16 cellular contexts compared by ENCODE assay signal in genomic region chr9:133686642-133687575, GRCh38. TPM values are rescaled to one million over a fixed set of nuclear protein-coding genes. Genes with fewer than 3 reads are reported as not detected.
DNase-seq lines count a peak whose midpoint lies in the region; ATAC-seq and TF ChIP-seq lines count a peak whose summit lies in the region.
"Had no signal": no experiment of that assay in that cellular context is flagged by ENCODE, and none has a peak within 500 bp of the region (broad histone marks: within the 10 kb centered on the region; RNA-seq: fewer than 3 reads in every experiment).

No MANE protein-coding gene starts in this region.

- H3K4me3 ChIP-seq in BLaER1 = no peak overlapping the region
- H3K4me3 ChIP-seq: body of pancreas, esophagus squamous epithelium had no signal

- H3K4me2 ChIP-seq in BLaER1 = peak overlapping the region; percentile 91

- no peak for TF ChIP-seq CTCF in omental fat pad (IDR thresholded peaks at IDR 0.05)

- DNase-seq in G401 (ENCODE audit: low spot score) (peak; percentile 51), cerebellar cortex (ENCODE audit: low spot score) (peak; percentile 28), medulla oblongata (ENCODE audit: extremely low spot score) (peak; percentile 20), omental fat pad (ENCODE audit: low spot score) (no peak)
- DNase-seq in activated effector memory CD4-positive, alpha-beta T cell treated with anti-CD3 and anti-CD28 coated beads, Interleukin-2, amount 50 U/mL, for 16 hours = no peak
- DNase-seq: activated naive CD4-positive, alpha-beta T cell; body of pancreas; DMS 273 treated with DMSO at 0.1 percent for 48 hours; esophagus squamous epithelium; IMR-90; SHP77; stimulated activated CD4-positive, alpha-beta T cell treated with anti-CD3 and anti-CD28 coated beads, Interleukin-4, amount 100 ng/mL, for 1 hour; T-helper 2 cell had no signal

- in situ Hi-C loops in G401 (cut with HindIII; ENCODE audit: low sequenced_read_pairs) = no loop called here

- H3K9me3 ChIP-seq in BLaER1 = no peaks in the 10 kb centered on the region
- H3K9me3 ChIP-seq: body of pancreas, esophagus squamous epithelium had no signal

- no peaks in the 10 kb centered on the region for H4K20me1 ChIP-seq in BLaER1

- no peaks in the 10 kb centered on the region for H3K27me3 ChIP-seq in BLaER1
- H3K27me3 ChIP-seq: body of pancreas, esophagus squamous epithelium had no signal

- no peak overlapping the region for H3K9ac ChIP-seq in BLaER1

- peaks cover 24% of the 10 kb centered on the region; the same call in 1 of the 2 replicates for H3K36me3 ChIP-seq in BLaER1
- H3K36me3 ChIP-seq: esophagus squamous epithelium had no signal

- H3K27ac ChIP-seq in BLaER1 = peak overlapping the region; percentile 53
- H3K27ac ChIP-seq: body of pancreas, esophagus squamous epithelium had no signal

- ATAC-seq in omental fat pad (ENCODE audit: low FRiP score) (no peak), GM19351 (IDR thresholded peaks at IDR 0.05; ENCODE audit: unreplicated experiment) (no peak), GM21367 (IDR thresholded peaks at IDR 0.05; ENCODE audit: unreplicated experiment) (no peak)
- ATAC-seq: body of pancreas had no signal

- H3K4me1 ChIP-seq in BLaER1 = peaks cover 71% of the 10 kb centered on the region
- H3K4me1 ChIP-seq: body of pancreas had no signal

RNA-seq across cellular contexts. Expression of gene DBH, which starts 50.7 kb away (rescaled TPM):
- total RNA-seq in G401 (2014; rRNA removed; shearing (Covaris generic)) = not detected in 2 replicates
- total RNA-seq in omental fat pad = under 1 TPM in 1 of 4 donors, not detected in 3; 0.19 TPM
- total RNA-seq: body of pancreas, esophagus squamous epithelium, IMR-90 had no signal

RNA-seq across cellular contexts. Expression of gene SARDH, which starts 51.2 kb away (rescaled TPM):
- 13.2 and 17.3 TPM in 2 replicates for total RNA-seq in G401 (2014; rRNA removed; shearing (Covaris generic))
- 1 to 10 TPM in 3 of 4 donors, under 1 TPM in 1; 0.56 to 6.9 (median 1.8) TPM for total RNA-seq in omental fat pad

Comparison
In these comparisons a context has a peak if more than half of its experiments do, and no peak if none do; other contexts are left out.
1. DNase-seq: peak in G401 (single experiment), cerebellar cortex (single experiment) and medulla oblongata (single experiment); none in omental fat pad (single experiment) and activated effector memory CD4-positive, alpha-beta T cell treated with anti-CD3 and anti-CD28 coated beads, Interleukin-2, amount 50 U/mL, for 16 hours (single experiment).